19 cellular contexts compared by ENCODE assay signal in the genomic region with DNA sequence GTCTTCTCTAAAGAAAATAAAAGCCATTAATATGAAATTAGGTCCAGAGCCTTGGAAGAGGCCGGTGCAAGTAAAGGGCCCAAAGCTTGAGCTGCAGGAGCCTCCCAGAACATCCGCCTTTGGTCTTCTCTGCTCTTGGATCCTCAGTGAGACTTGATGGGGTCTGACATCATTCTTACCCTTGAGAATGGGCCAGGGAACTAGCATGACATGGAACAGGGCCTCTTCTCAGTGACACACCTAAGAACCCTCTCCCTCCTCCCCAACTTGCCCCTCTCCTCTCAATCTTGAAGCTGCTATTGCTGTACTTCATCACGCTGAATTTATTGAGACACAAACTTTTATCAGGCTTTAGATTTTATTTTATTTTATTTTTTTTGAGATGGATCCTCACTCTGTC. TPM values are rescaled to one million over a fixed set of nuclear protein-coding genes. Genes with fewer than 3 reads are reported as not detected.
DNase-seq lines count a peak whose midpoint lies in the region; ATAC-seq and TF ChIP-seq lines count a peak whose summit lies in the region.
"Had no signal": no experiment of that assay in that cellular context is flagged by ENCODE, and none has a peak within 500 bp of the region (broad histone marks: within the 10 kb centered on the region; RNA-seq: fewer than 3 reads in every experiment).

No MANE protein-coding gene starts in this region.

- no peak overlapping the region for H2BK5ac ChIP-seq in H9 (ENCODE audit: insufficient read length, low read length)

- H3K9me3 ChIP-seq in H9 (ENCODE audit: control insufficient read depth, low read depth, low read length) (no peaks in the 10 kb centered on the region), muscle layer of colon (ENCODE audit: low read length) (no peaks in the 10 kb centered on the region)

- H3K9ac ChIP-seq in H9 (ENCODE audit: extremely low read depth, insufficient read length, low read length) (no peak overlapping the region), muscle layer of colon (ENCODE audit: low read length) (no peak overlapping the region)

- H4K8ac ChIP-seq in H9 (replicated peaks; ENCODE audit: insufficient read length, low read depth, low read length), result no peak overlapping the region

- H2AFZ ChIP-seq in H9 (ENCODE audit: low read length), result no peak overlapping the region

- H3K27ac Mint-ChIP-seq in H9 (no peak overlapping the region), brain (peak overlapping the region in 3 of 5 experiments; percentile 24 to 87 (median 76))
- H3K27ac Mint-ChIP-seq: activated T-helper 17 cell treated with anti-CD3 and anti-CD28 coated beads, Interleukin-2, amount 50 U/mL, for 72 hours had no signal

- no peaks in the 10 kb centered on the region for H4K20me1 ChIP-seq in H9 (ENCODE audit: control insufficient read depth, insufficient read depth, insufficient read length)

- no peak overlapping the region for H3T11ph ChIP-seq in H9 (ENCODE audit: low read length)

- DNase-seq in H9 (no peak), DMS 273 (lab: John Stamatoyannopoulos, UW; ENCODE audit: unreplicated experiment) (no peak), HUDEP-2 (lab: John Stamatoyannopoulos, UW; ENCODE audit: unreplicated experiment in 76 of 76) (no peak)
- DNase-seq: activated CD4-positive, alpha-beta T cell treated with anti-CD3 and anti-CD28 coated beads, Interleukin-2, amount 50 U/mL, for 1 hour; glutamatergic neuron; kidney glomerular epithelial cell; NCI-H187 treated with DMSO at 0.1 percent for 48 hours; NCI-H524 treated with DMSO at 0.1 percent for 48 hours; nephron progenitor cell; T-helper 9 cell had no signal

- H4K91ac ChIP-seq in H9 (ENCODE audit: insufficient read length, low read depth, low read length), result no peak overlapping the region

- H3K4me1 ChIP-seq in H9 (ENCODE audit: insufficient read depth, low read length) (peaks cover 15% of the 10 kb centered on the region; the same call in 1 of the 2 replicates), muscle layer of colon (ENCODE audit: insufficient read depth, low read length) (peaks cover 69% of the 10 kb centered on the region)

- no peak overlapping the region for H3K56ac ChIP-seq in H9 (ENCODE audit: insufficient read length, low read depth, low read length)

- H3K79me2 ChIP-seq in H9 (ENCODE audit: insufficient read depth, low read length), result no peaks in the 10 kb centered on the region

- H2BK20ac ChIP-seq in H9 (ENCODE audit: low read depth, low read length, poor library complexity, severe bottlenecking), result peak overlapping the region; percentile 46

- no peaks in the 10 kb centered on the region; the same call in 1 of the 2 replicates for H3K27me3 Mint-ChIP-seq in H9 (ENCODE audit: low read depth)
- peaks cover 4% of the 10 kb centered on the region for H3K27me3 Mint-ChIP-seq in brain
- H3K27me3 Mint-ChIP-seq: activated T-helper 17 cell treated with anti-CD3 and anti-CD28 coated beads, Interleukin-2, amount 50 U/mL, for 72 hours had no signal

- H3K23ac ChIP-seq in H9 (ENCODE audit: insufficient read length, low read depth, low read length), result no peak overlapping the region

- H3K27ac ChIP-seq in H9 (ENCODE audit: insufficient read length, low read depth, low read length) (no peak overlapping the region), muscle layer of colon (ENCODE audit: low read depth, low read length) (peak overlapping the region; percentile 68), temporal lobe (ENCODE audit: low read depth, low read length) (peak overlapping the region; percentile 12)
- H3K27ac ChIP-seq: HL-60 had no signal

- no peaks in the 10 kb centered on the region for H3K36me3 Mint-ChIP-seq in H9 (ENCODE audit: insufficient read depth in 1 of 3, low read depth in 3 of 3)
- no peaks in the 10 kb centered on the region for H3K36me3 Mint-ChIP-seq in brain
- H3K36me3 Mint-ChIP-seq: CD14-positive monocyte had no signal

- no peak overlapping the region for H3K4ac ChIP-seq in H9 (ENCODE audit: low read depth, low read length)

- H3K14ac ChIP-seq in H9 (ENCODE audit: insufficient read depth, low read length), result no peak overlapping the region

- ATAC-seq in GM21515 (IDR thresholded peaks at IDR 0.05; ENCODE audit: unreplicated experiment), result no peak
- ATAC-seq in HG02759 (IDR thresholded peaks at IDR 0.05; ENCODE audit: unreplicated experiment), result no peak
- ATAC-seq: activated T-helper 17 cell treated with anti-CD3 and anti-CD28 coated beads, Interleukin-2, amount 50 U/mL, for 72 hours; GM12878 had no signal

- TF ChIP-seq CTCF in H9 (conservative IDR thresholded peaks at IDR 0.05) (no peak), brain (conservative IDR thresholded peaks at IDR 0.05) (no peak)

- H4K5ac ChIP-seq in H9 (ENCODE audit: insufficient read length, low read depth, low read length), result no peak overlapping the region

- H2BK15ac ChIP-seq in H9 (ENCODE audit: low read depth, low read length), result no peak overlapping the region

- no CpG with 5 or more reads among the region's 3 CpGs for WGBS in H9 (ENCODE audit: extremely low coverage, insufficient read length, low lambda C conversion rate)

- no peaks in the 10 kb centered on the region for H3K79me1 ChIP-seq in H9 (ENCODE audit: insufficient read depth, low read depth, low read length, poor library complexity, severe bottlenecking)

- no peak overlapping the region for H3K4me2 ChIP-seq in H9 (ENCODE audit: insufficient read depth, insufficient read length, low read length)

- no peak overlapping the region for H3K18ac ChIP-seq in H9 (ENCODE audit: insufficient read length, low read depth, low read length)

- no peak overlapping the region for H3K4me3 Mint-ChIP-seq in H9
- H3K4me3 Mint-ChIP-seq in brain, result no peak overlapping the region
- H3K4me3 Mint-ChIP-seq: activated T-helper 17 cell treated with anti-CD3 and anti-CD28 coated beads, Interleukin-2, amount 50 U/mL, for 72 hours; CD14-positive monocyte; nephron progenitor cell had no signal

- H3K36me3 ChIP-seq in muscle layer of colon (ENCODE audit: insufficient read depth, low read length), result no peaks in the 10 kb centered on the region

- no peaks in the 10 kb centered on the region for H3K23me2 ChIP-seq in H9 (ENCODE audit: insufficient read length, low read depth, low read length, poor library complexity, severe bottlenecking)

- no peak overlapping the region for H2BK12ac ChIP-seq in H9 (ENCODE audit: insufficient read length, low read depth, low read length)

- H2BK120ac ChIP-seq in H9 (ENCODE audit: low read depth, low read length, poor library complexity, severe bottlenecking), result no peak overlapping the region

- no peak overlapping the region for H2AK5ac ChIP-seq in H9 (ENCODE audit: insufficient read length, low read length)

- no peaks in the 10 kb centered on the region for H3K9me3 Mint-ChIP-seq in H9
- no peaks in the 10 kb centered on the region for H3K9me3 Mint-ChIP-seq in brain
- H3K9me3 Mint-ChIP-seq: activated T-helper 17 cell treated with anti-CD3 and anti-CD28 coated beads, Interleukin-2, amount 50 U/mL, for 72 hours; CD14-positive monocyte; nephron progenitor cell had no signal

- H3K4me1 Mint-ChIP-seq in H9 (peaks cover 25 to 26% of the 10 kb centered on the region in 2 experiments), brain (peaks cover 41% of the 10 kb centered on the region)
- H3K4me1 Mint-ChIP-seq: activated T-helper 17 cell treated with anti-CD3 and anti-CD28 coated beads, Interleukin-2, amount 50 U/mL, for 72 hours had no signal

- H3K4me3 ChIP-seq in muscle layer of colon (ENCODE audit: low read depth in 1 of 2, low read length in 2 of 2), result no peak overlapping the region
- H3K4me3 ChIP-seq: GM12878 had no signal

- H3K27me3 ChIP-seq in H9 (ENCODE audit: insufficient read depth, low read length) (no peaks in the 10 kb centered on the region), muscle layer of colon (ENCODE audit: control insufficient read depth in 1 of 2, insufficient read depth in 2 of 2, low read length in 2 of 2) (no peaks in the 10 kb centered on the region)

RNA-seq across cellular contexts. Expression of a gene that starts 40.3 kb away (rescaled TPM):
- total RNA-seq in H9 (2021), result 238 and 242 TPM in 2 replicates
- 38.1 TPM for polyA plus RNA-seq in brain (ENCODE audit: insufficient read depth, low read depth, low replicate concordance)
- total RNA-seq in temporal lobe, result 82.1 TPM

Comparison
In these comparisons a context has a peak if more than half of its experiments do, and no peak if none do; other contexts are left out.
1. H3K27ac Mint-ChIP-seq: peak in brain (3 of 5); none in H9 (0 of 3).